In the genomic region with DNA sequence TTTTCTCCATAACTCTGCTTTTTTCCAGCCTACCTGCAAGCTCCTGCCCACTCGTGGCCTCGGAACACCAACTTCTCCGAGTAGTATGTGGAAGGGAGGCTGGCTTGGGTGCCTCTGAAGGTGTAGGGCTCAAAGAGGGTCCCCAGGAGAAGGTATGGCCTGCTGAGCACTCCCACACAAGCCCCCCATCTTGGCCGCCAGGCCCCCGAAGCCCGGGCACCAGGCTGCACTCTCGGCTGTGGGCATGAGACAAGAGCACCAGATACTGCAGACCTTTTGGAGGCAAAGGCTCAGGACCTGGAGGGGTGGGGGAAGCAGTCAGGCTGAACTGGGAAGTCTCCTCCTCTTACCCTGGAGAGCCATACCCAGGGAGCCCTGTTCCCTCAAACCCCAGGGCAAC, we compare ENCODE assay signal across 1 cellular context.
TF ChIP-seq lines count a peak whose summit lies in the region.

No MANE protein-coding gene starts in this region.

TF ChIP-seq in H1, 55 proteins besides CTCF, POLR2A, EP300 and RAD21:
- TF ChIP-seq, protein P1, sequence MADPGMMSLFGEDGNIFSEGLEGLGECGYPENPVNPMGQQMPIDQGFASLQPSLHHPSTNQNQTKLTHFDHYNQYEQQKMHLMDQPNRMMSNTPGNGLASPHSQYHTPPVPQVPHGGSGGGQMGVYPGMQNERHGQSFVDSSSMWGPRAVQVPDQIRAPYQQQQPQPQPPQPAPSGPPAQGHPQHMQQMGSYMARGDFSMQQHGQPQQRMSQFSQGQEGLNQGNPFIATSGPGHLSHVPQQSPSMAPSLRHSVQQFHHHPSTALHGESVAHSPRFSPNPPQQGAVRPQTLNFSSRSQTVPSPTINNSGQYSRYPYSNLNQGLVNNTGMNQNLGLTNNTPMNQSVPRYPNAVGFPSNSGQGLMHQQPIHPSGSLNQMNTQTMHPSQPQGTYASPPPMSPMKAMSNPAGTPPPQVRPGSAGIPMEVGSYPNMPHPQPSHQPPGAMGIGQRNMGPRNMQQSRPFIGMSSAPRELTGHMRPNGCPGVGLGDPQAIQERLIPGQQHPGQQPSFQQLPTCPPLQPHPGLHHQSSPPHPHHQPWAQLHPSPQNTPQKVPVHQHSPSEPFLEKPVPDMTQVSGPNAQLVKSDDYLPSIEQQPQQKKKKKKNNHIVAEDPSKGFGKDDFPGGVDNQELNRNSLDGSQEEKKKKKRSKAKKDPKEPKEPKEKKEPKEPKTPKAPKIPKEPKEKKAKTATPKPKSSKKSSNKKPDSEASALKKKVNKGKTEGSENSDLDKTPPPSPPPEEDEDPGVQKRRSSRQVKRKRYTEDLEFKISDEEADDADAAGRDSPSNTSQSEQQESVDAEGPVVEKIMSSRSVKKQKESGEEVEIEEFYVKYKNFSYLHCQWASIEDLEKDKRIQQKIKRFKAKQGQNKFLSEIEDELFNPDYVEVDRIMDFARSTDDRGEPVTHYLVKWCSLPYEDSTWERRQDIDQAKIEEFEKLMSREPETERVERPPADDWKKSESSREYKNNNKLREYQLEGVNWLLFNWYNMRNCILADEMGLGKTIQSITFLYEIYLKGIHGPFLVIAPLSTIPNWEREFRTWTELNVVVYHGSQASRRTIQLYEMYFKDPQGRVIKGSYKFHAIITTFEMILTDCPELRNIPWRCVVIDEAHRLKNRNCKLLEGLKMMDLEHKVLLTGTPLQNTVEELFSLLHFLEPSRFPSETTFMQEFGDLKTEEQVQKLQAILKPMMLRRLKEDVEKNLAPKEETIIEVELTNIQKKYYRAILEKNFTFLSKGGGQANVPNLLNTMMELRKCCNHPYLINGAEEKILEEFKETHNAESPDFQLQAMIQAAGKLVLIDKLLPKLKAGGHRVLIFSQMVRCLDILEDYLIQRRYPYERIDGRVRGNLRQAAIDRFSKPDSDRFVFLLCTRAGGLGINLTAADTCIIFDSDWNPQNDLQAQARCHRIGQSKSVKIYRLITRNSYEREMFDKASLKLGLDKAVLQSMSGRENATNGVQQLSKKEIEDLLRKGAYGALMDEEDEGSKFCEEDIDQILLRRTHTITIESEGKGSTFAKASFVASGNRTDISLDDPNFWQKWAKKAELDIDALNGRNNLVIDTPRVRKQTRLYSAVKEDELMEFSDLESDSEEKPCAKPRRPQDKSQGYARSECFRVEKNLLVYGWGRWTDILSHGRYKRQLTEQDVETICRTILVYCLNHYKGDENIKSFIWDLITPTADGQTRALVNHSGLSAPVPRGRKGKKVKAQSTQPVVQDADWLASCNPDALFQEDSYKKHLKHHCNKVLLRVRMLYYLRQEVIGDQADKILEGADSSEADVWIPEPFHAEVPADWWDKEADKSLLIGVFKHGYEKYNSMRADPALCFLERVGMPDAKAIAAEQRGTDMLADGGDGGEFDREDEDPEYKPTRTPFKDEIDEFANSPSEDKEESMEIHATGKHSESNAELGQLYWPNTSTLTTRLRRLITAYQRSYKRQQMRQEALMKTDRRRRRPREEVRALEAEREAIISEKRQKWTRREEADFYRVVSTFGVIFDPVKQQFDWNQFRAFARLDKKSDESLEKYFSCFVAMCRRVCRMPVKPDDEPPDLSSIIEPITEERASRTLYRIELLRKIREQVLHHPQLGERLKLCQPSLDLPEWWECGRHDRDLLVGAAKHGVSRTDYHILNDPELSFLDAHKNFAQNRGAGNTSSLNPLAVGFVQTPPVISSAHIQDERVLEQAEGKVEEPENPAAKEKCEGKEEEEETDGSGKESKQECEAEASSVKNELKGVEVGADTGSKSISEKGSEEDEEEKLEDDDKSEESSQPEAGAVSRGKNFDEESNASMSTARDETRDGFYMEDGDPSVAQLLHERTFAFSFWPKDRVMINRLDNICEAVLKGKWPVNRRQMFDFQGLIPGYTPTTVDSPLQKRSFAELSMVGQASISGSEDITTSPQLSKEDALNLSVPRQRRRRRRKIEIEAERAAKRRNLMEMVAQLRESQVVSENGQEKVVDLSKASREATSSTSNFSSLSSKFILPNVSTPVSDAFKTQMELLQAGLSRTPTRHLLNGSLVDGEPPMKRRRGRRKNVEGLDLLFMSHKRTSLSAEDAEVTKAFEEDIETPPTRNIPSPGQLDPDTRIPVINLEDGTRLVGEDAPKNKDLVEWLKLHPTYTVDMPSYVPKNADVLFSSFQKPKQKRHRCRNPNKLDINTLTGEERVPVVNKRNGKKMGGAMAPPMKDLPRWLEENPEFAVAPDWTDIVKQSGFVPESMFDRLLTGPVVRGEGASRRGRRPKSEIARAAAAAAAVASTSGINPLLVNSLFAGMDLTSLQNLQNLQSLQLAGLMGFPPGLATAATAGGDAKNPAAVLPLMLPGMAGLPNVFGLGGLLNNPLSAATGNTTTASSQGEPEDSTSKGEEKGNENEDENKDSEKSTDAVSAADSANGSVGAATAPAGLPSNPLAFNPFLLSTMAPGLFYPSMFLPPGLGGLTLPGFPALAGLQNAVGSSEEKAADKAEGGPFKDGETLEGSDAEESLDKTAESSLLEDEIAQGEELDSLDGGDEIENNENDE (IDR thresholded peaks at IDR 0.05; ENCODE audit: insufficient replicate concordance, low read length): no peak
- no peak for TF ChIP-seq CBX8 (IDR thresholded peaks at IDR 0.05; ENCODE audit: borderline replicate concordance, low read depth, low read length)
- no peak for TF ChIP-seq SP4 (IDR thresholded peaks at IDR 0.05; ENCODE audit: low read length)
- no peak for TF ChIP-seq SRF (IDR thresholded peaks at IDR 0.05; ENCODE audit: low read depth, low read length)
- TF ChIP-seq TAF7 (optimal IDR thresholded peaks at IDR 0.05; ENCODE audit: borderline replicate concordance, low read depth, low read length): no peak
- TF ChIP-seq CEBPB (IDR thresholded peaks at IDR 0.05; ENCODE audit: low read depth, low read length): no peak
- TF ChIP-seq HDAC2 (IDR thresholded peaks at IDR 0.05; ENCODE audit: borderline replicate concordance in 1 of 2, low read depth in 2 of 2, low read length in 2 of 2): no peak
- TF ChIP-seq TAF1 (IDR thresholded peaks at IDR 0.05; ENCODE audit: low read depth, low read length): no peak
- TF ChIP-seq, protein P2, sequence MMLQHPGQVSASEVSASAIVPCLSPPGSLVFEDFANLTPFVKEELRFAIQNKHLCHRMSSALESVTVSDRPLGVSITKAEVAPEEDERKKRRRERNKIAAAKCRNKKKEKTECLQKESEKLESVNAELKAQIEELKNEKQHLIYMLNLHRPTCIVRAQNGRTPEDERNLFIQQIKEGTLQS (IDR thresholded peaks at IDR 0.05; ENCODE audit: insufficient read depth, low read depth, low read length): no peak
- TF ChIP-seq KDM5A (IDR thresholded peaks at IDR 0.05; ENCODE audit: low read length): no peak
- TF ChIP-seq ZNF274 (IDR thresholded peaks at IDR 0.05; ENCODE audit: borderline replicate concordance, extremely low read depth, low read length): no peak
- TF ChIP-seq ASH2L (IDR thresholded peaks at IDR 0.05; ENCODE audit: low read length): no peak
- TF ChIP-seq TEAD4 (IDR thresholded peaks at IDR 0.05; ENCODE audit: low read depth, low read length): no peak
- no peak for TF ChIP-seq JUND (IDR thresholded peaks at IDR 0.05; ENCODE audit: low read length)
- no peak for TF ChIP-seq POLR2AphosphoS5 (IDR thresholded peaks at IDR 0.05; ENCODE audit: low read depth, low read length)
- TF ChIP-seq RBBP5 (IDR thresholded peaks at IDR 0.05; ENCODE audit: borderline replicate concordance, low read depth, low read length): no peak
- TF ChIP-seq SP1 (IDR thresholded peaks at IDR 0.05; ENCODE audit: low read depth, low read length): no peak
- TF ChIP-seq RXRA (IDR thresholded peaks at IDR 0.05; ENCODE audit: insufficient read depth, low read depth, low read length): no peak
TF ChIP-seq in H1: peak in this region for 0.
